ENCODE assay signal across 8 cellular contexts in genomic region chr6:30719356-30719755, GRCh38. TPM values are rescaled to one million over a fixed set of nuclear protein-coding genes. Genes with fewer than 3 reads are reported as not detected.
DNase-seq lines count a peak whose midpoint lies in the region; ATAC-seq, FAIRE-seq and TF ChIP-seq lines count a peak whose summit lies in the region.

No MANE protein-coding gene starts in this region.

- H3K4me1 ChIP-seq in ACC112 (ENCODE audit: control insufficient read depth, insufficient read depth, low read length, unreplicated experiment): peaks cover 32% of the 10 kb centered on the region
- peaks cover 24 to 25% of the 10 kb centered on the region in 2 experiments for H3K4me1 ChIP-seq in K562 (replicated peaks in 1 of 2; ENCODE audit: control insufficient read depth in 2 of 2, insufficient read depth in 2 of 2, low read length in 2 of 2)

- no peaks in the 10 kb centered on the region for H3K9me1 ChIP-seq in K562 (ENCODE audit: control insufficient read depth, insufficient read depth, low read length)

- FAIRE-seq in K562 (lab: Jason Lieb, UNC): no peak

- POLR2A ChIA-PET in K562 (lab: Yijun Ruan, JAX): interaction anchor here (0.6 to 27.1 kb wide), 10 partner anchors 10 to 225 kb away, joined by 3 to 524 read pairs (median 4); partner anchors contain the start of genes DHX16 and NRM

- no peak for ATAC-seq in K562
- ATAC-seq in GM19023 (IDR thresholded peaks at IDR 0.05; ENCODE audit: unreplicated experiment): no peak

- peaks cover 26% of the 10 kb centered on the region; the same call in 1 of the 2 replicates for H3K36me3 ChIP-seq in ACC112 (ENCODE audit: insufficient read depth, low read length)
- peaks cover 38% of the 10 kb centered on the region for H3K36me3 ChIP-seq in K562 (ENCODE audit: control insufficient read depth, insufficient read depth, low read length)

- H3K9me3 Mint-ChIP-seq in mesothelial cell of epicardium: no peaks in the 10 kb centered on the region

- BruUV-seq in K562 (replicated peaks; lab: Mats Ljungman, UMichigan): no TSS peak

- H3K4me2 ChIP-seq in K562 (ENCODE audit: insufficient read depth, low read length): peak overlapping the region; percentile 86

- in situ Hi-C loops in K562 (cut with MboI): no loop called here

- H3K27me3 ChIP-seq in ACC112 (ENCODE audit: insufficient read depth, low read length) (no peaks in the 10 kb centered on the region), K562 (ENCODE audit: control insufficient read depth in 2 of 2, insufficient read depth in 2 of 2, low read length in 2 of 2) (no peaks in the 10 kb centered on the region)

- H3K79me2 ChIP-seq in ACC112 (ENCODE audit: control insufficient read depth, insufficient read depth, low read length, unreplicated experiment) (peaks cover 74% of the 10 kb centered on the region), K562 (ENCODE audit: control insufficient read depth, insufficient read depth, low read length) (peaks cover 91% of the 10 kb centered on the region)

- H3K9ac ChIP-seq in K562 (ENCODE audit: insufficient read depth in 1 of 2, low read depth in 2 of 2, low read length in 2 of 2): peak overlapping the region; percentile 89 to 96; a peak in 3 of 4 replicates

- no peak for DNase-seq in HFF-Myc (ENCODE audit: extremely low read depth, low read depth)
- DNase-seq in K562 (ENCODE audit: extremely low read depth in 1 of 4, low spot score in 3 of 4): peak in 1 of 4 experiments; percentile 58
- no peak for DNase-seq in mesothelial cell of epicardium (ENCODE audit: low spot score in 2 of 2, unreplicated experiment in 2 of 2)
- DNase-seq in SW480 (ENCODE audit: low spot score): no peak
- no peak for DNase-seq in OCI-M2 (lab: John Stamatoyannopoulos, UW; ENCODE audit: unreplicated experiment)
- no peak for DNase-seq in effector CD4-positive, alpha-beta T cell

- peak overlapping the region; percentile 98 for H3K4me3 Mint-ChIP-seq in mesothelial cell of epicardium

- H2AFZ ChIP-seq in ACC112 (ENCODE audit: low read length, unreplicated experiment) (peak overlapping the region; percentile 57), K562 (ENCODE audit: low read depth, low read length) (peak overlapping the region; percentile 75)

- H3K27ac Mint-ChIP-seq in mesothelial cell of epicardium: peak overlapping the region; percentile 96

- intact Hi-C loops in K562 (cut with micrococcal nuclease): loop anchor here (2.0 kb wide), 1 partner anchor 163 kb away; the partner anchor contains the start of genes GNL1 and PRR3

- peaks cover 22% of the 10 kb centered on the region for H3K36me3 Mint-ChIP-seq in mesothelial cell of epicardium

- no peak for TF ChIP-seq EP300 in K562 (IDR thresholded peaks at IDR 0.05; ENCODE audit: low read length)

- WGBS in K562 (ENCODE audit: insufficient coverage, low coverage, missing lambda C conversion rate): 2% methylated on average over 8 of the region's 8 CpGs

- peaks cover 48% of the 10 kb centered on the region for H3K4me1 Mint-ChIP-seq in mesothelial cell of epicardium

- no peaks in the 10 kb centered on the region for H3K9me3 ChIP-seq in K562 (replicated peaks; ENCODE audit: control insufficient read depth, insufficient read depth, low read depth, low read length)

- H3K27me3 Mint-ChIP-seq in mesothelial cell of epicardium (ENCODE audit: low read depth): no peaks in the 10 kb centered on the region

- TF ChIP-seq RAD21 in K562 (CRISPR knock-in tag; conservative IDR thresholded peaks at IDR 0.05 in 1 of 2, IDR thresholded peaks at IDR 0.05 in 1 of 2): no peak; a peak in 1 of 4 replicates

- TF ChIP-seq CTCF in HFF-Myc (IDR thresholded peaks at IDR 0.05; ENCODE audit: low read depth, low read length, missing control alignments) (no peak), K562 (IDR thresholded peaks at IDR 0.05 in 2 of 3, conservative IDR thresholded peaks at IDR 0.05 in 1 of 3; ENCODE audit: insufficient read depth in 2 of 3, low read depth in 1 of 3, low read length in 3 of 3) (no peak), mesothelial cell of epicardium (IDR thresholded peaks at IDR 0.05; ENCODE audit: unreplicated experiment) (no peak)

- H3K4me3 ChIP-seq in ACC112 (ENCODE audit: low read depth, low read length) (peak overlapping the region; percentile 80), HFF-Myc (replicated peaks; ENCODE audit: low read depth, low read length) (peak overlapping the region; percentile 98), K562 (peak overlapping the region; percentile 89)

- H4K20me1 ChIP-seq in K562 (replicated peaks; ENCODE audit: control insufficient read depth, insufficient read depth, low read length): peaks cover 29% of the 10 kb centered on the region

- CTCF ChIA-PET in K562 (lab: Yijun Ruan, JAX; ENCODE audit: low intra/inter-chr PET ratio): interaction anchor here (5.0 kb wide), 1 partner anchor 39 kb away, joined by 92 read pairs; no protein-coding TSS in a partner anchor

- H3K27ac ChIP-seq in ACC112 (ENCODE audit: low read depth, low read length): peak overlapping the region; percentile 73
- H3K27ac ChIP-seq in K562 (ENCODE audit: extremely low read depth, low read depth, low read length): peak overlapping the region; percentile 95

- no peak for TF ChIP-seq POLR2A in K562 (conservative IDR thresholded peaks at IDR 0.05)

RNA-seq across cellular contexts. Expression of gene TUBB, which starts 0.8 kb away (rescaled TPM):
- 127 and 264 TPM in 2 replicates for total RNA-seq in K562 (2011; cell fraction: chromatin; rRNA removed; ENCODE audit: low replicate concordance)
- 272 and 276 TPM in 2 replicates for total RNA-seq in K562 (2011; cell fraction: nucleolus; rRNA removed)
- total RNA-seq in K562 (2011; cell fraction: nucleoplasm; rRNA removed): 270 and 313 TPM in 2 replicates
- total RNA-seq in K562 (2014; rRNA removed): 1,062 and 1,409 TPM in 2 replicates
- 863 and 971 TPM in 2 replicates for total RNA-seq in K562 (2014; rRNA removed; fragmentation: Illumina TruSeq; extraction: Trizol)
- 1,443 and 1,478 TPM in 2 replicates for total RNA-seq in K562 (2015; rRNA removed; fragmentation: Illumina TruSeq; extraction: Trizol)
- total RNA-seq in K562 (2021): 1,495 and 1,529 TPM in 2 replicates
- polyA plus RNA-seq in K562 (2011; rRNA removed): 2,369 and 2,705 TPM in 2 replicates
- polyA plus RNA-seq in K562 (2011; cell fraction: cytosol; rRNA removed): 2,776 and 3,265 TPM in 2 replicates
- 619 and 708 TPM in 2 replicates for polyA plus RNA-seq in K562 (2011; cell fraction: nucleus; rRNA removed)
- polyA plus RNA-seq in K562 (2012): 1,523 and 1,878 TPM in 2 replicates
- polyA plus RNA-seq in K562 (2014; fragmentation: Illumina TruSeq; extraction: Trizol): 2,541 and 2,870 TPM in 2 replicates
- 1,000 to 10,000 TPM; 1,106 to 1,864 TPM for polyA plus RNA-seq in K562 (2014; fragmentation: Nextera tagmentation; extraction: Ambion mirVana)
- 1,462 and 1,903 TPM in 2 replicates for polyA plus RNA-seq in K562 (2014; rRNA removed)
- polyA minus RNA-seq in K562 (2011; rRNA and poly(A)+ RNA removed): 1,764 and 2,070 TPM in 2 replicates
- 880 and 960 TPM in 2 replicates for polyA minus RNA-seq in K562 (2011; cell fraction: cytosol; rRNA and poly(A)+ RNA removed)
- 140 and 261 TPM in 2 replicates for polyA minus RNA-seq in K562 (2011; cell fraction: nucleus; rRNA and poly(A)+ RNA removed)
- 1,084 to 1,110 TPM (median 1,094 TPM) in 3 replicates for total RNA-seq in mesothelial cell of epicardium

RNA-seq across cellular contexts. Expression of gene MDC1, which starts 2.3 kb away (rescaled TPM):
- total RNA-seq in K562 (2011; cell fraction: chromatin; rRNA removed; ENCODE audit: low replicate concordance): 79.5 and 80.7 TPM in 2 replicates
- total RNA-seq in K562 (2011; cell fraction: nucleolus; rRNA removed): 47.5 and 50.5 TPM in 2 replicates
- 62.0 and 85.1 TPM in 2 replicates for total RNA-seq in K562 (2011; cell fraction: nucleoplasm; rRNA removed)
- 15.7 and 24.3 TPM in 2 replicates for total RNA-seq in K562 (2014; rRNA removed)
- 20.0 and 25.5 TPM in 2 replicates for total RNA-seq in K562 (2014; rRNA removed; fragmentation: Illumina TruSeq; extraction: Trizol)
- 15.6 and 18.2 TPM in 2 replicates for total RNA-seq in K562 (2015; rRNA removed; fragmentation: Illumina TruSeq; extraction: Trizol)
- total RNA-seq in K562 (2021): 96.8 and 114 TPM in 2 replicates
- 21.5 and 55.8 TPM in 2 replicates for polyA plus RNA-seq in K562 (2011; rRNA removed)
- 28.0 and 35.1 TPM in 2 replicates for polyA plus RNA-seq in K562 (2011; cell fraction: cytosol; rRNA removed)
- polyA plus RNA-seq in K562 (2011; cell fraction: nucleus; rRNA removed): 105 and 141 TPM in 2 replicates
- polyA plus RNA-seq in K562 (2012): 68.1 and 105 TPM in 2 replicates
- 72.9 and 95.4 TPM in 2 replicates for polyA plus RNA-seq in K562 (2014; fragmentation: Illumina TruSeq; extraction: Trizol)
- polyA plus RNA-seq in K562 (2014; fragmentation: Nextera tagmentation; extraction: Ambion mirVana): 1 to 10 TPM; 8.2 to 8.8 TPM
- polyA plus RNA-seq in K562 (2014; rRNA removed): 31.3 and 35.0 TPM in 2 replicates
- 24.0 and 34.6 TPM in 2 replicates for polyA minus RNA-seq in K562 (2011; rRNA and poly(A)+ RNA removed)
- 56.9 and 94.9 TPM in 2 replicates for polyA minus RNA-seq in K562 (2011; cell fraction: cytosol; rRNA and poly(A)+ RNA removed)
- polyA minus RNA-seq in K562 (2011; cell fraction: nucleus; rRNA and poly(A)+ RNA removed): 16.4 and 27.8 TPM in 2 replicates
- total RNA-seq in mesothelial cell of epicardium: 49.7 to 51.9 TPM (median 49.8 TPM) in 3 replicates

RNA-seq across cellular contexts. Expression of gene FLOT1, which starts 23.1 kb away (rescaled TPM):
- total RNA-seq in K562 (2011; cell fraction: chromatin; rRNA removed; ENCODE audit: low replicate concordance): 164 and 277 TPM in 2 replicates
- total RNA-seq in K562 (2011; cell fraction: nucleolus; rRNA removed): 152 and 165 TPM in 2 replicates
- total RNA-seq in K562 (2011; cell fraction: nucleoplasm; rRNA removed): 155 and 194 TPM in 2 replicates
- total RNA-seq in K562 (2014; rRNA removed) (118 and 131 TPM in 2 replicates), K562 (2014; rRNA removed; fragmentation: Illumina TruSeq; extraction: Trizol) (84.7 and 84.8 TPM in 2 replicates), K562 (2015; rRNA removed; fragmentation: Illumina TruSeq; extraction: Trizol) (101 and 102 TPM in 2 replicates), K562 (2021) (124 and 127 TPM in 2 replicates), mesothelial cell of epicardium (96.5 to 101 TPM (median 99.8 TPM) in 3 replicates)
- polyA plus RNA-seq in K562 (2011; rRNA removed) (131 and 154 TPM in 2 replicates), K562 (2014; fragmentation: Illumina TruSeq; extraction: Trizol) (138 and 144 TPM in 2 replicates), K562 (2014; fragmentation: Nextera tagmentation; extraction: Ambion mirVana) (10 to 100 TPM; 11.7 to 12.0 TPM), K562 (2014; rRNA removed) (149 and 174 TPM in 2 replicates)
- polyA plus RNA-seq in K562 (2011; cell fraction: cytosol; rRNA removed): 144 and 149 TPM in 2 replicates
- 209 and 233 TPM in 2 replicates for polyA plus RNA-seq in K562 (2011; cell fraction: nucleus; rRNA removed)
- 135 and 272 TPM in 2 replicates for polyA plus RNA-seq in K562 (2012)
- 122 and 132 TPM in 2 replicates for polyA minus RNA-seq in K562 (2011; rRNA and poly(A)+ RNA removed)
- polyA minus RNA-seq in K562 (2011; cell fraction: cytosol; rRNA and poly(A)+ RNA removed): 72.2 and 76.2 TPM in 2 replicates
- polyA minus RNA-seq in K562 (2011; cell fraction: nucleus; rRNA and poly(A)+ RNA removed): 38.5 and 58.5 TPM in 2 replicates

RNA-seq across cellular contexts. Expression of gene IER3, which starts 25.0 kb away (rescaled TPM):
- 15.2 and 21.4 TPM in 2 replicates for total RNA-seq in K562 (2011; cell fraction: chromatin; rRNA removed; ENCODE audit: low replicate concordance)
- total RNA-seq in K562 (2011; cell fraction: nucleolus; rRNA removed): 22.4 and 29.0 TPM in 2 replicates
- total RNA-seq in K562 (2011; cell fraction: nucleoplasm; rRNA removed): 21.0 and 27.1 TPM in 2 replicates
- total RNA-seq in K562 (2014; rRNA removed): 18.7 and 24.7 TPM in 2 replicates
- 8.0 and 8.2 TPM in 2 replicates for total RNA-seq in K562 (2014; rRNA removed; fragmentation: Illumina TruSeq; extraction: Trizol)
- total RNA-seq in K562 (2015; rRNA removed; fragmentation: Illumina TruSeq; extraction: Trizol): 13.0 and 15.1 TPM in 2 replicates
- 23.4 and 24.1 TPM in 2 replicates for total RNA-seq in K562 (2021)
- 8.8 and 11.5 TPM in 2 replicates for polyA plus RNA-seq in K562 (2011; rRNA removed)
- 9.9 and 20.6 TPM in 2 replicates for polyA plus RNA-seq in K562 (2011; cell fraction: cytosol; rRNA removed)
- 25.7 and 32.6 TPM in 2 replicates for polyA plus RNA-seq in K562 (2011; cell fraction: nucleus; rRNA removed)
- 30.7 and 77.8 TPM in 2 replicates for polyA plus RNA-seq in K562 (2012)
- 11.4 and 12.5 TPM in 2 replicates for polyA plus RNA-seq in K562 (2014; fragmentation: Illumina TruSeq; extraction: Trizol)
- polyA plus RNA-seq in K562 (2014; fragmentation: Nextera tagmentation; extraction: Ambion mirVana): 1 to 10 TPM; 1.5 to 1.7 TPM
- 26.0 and 30.0 TPM in 2 replicates for polyA plus RNA-seq in K562 (2014; rRNA removed)
- 3.8 and 6.5 TPM in 2 replicates for polyA minus RNA-seq in K562 (2011; rRNA and poly(A)+ RNA removed)
- polyA minus RNA-seq in K562 (2011; cell fraction: cytosol; rRNA and poly(A)+ RNA removed): 5.3 and 6.8 TPM in 2 replicates
- 9.7 and 12.9 TPM in 2 replicates for polyA minus RNA-seq in K562 (2011; cell fraction: nucleus; rRNA and poly(A)+ RNA removed)
- 131 to 136 TPM (median 134 TPM) in 3 replicates for total RNA-seq in mesothelial cell of epicardium

RNA-seq across cellular contexts. Expression of gene NRM, which starts 28.6 kb away (rescaled TPM):
- total RNA-seq in K562 (2011; cell fraction: chromatin; rRNA removed; ENCODE audit: low replicate concordance): 17.1 and 42.3 TPM in 2 replicates
- total RNA-seq in K562 (2011; cell fraction: nucleolus; rRNA removed): 41.3 and 48.0 TPM in 2 replicates
- 51.0 and 61.6 TPM in 2 replicates for total RNA-seq in K562 (2011; cell fraction: nucleoplasm; rRNA removed)
- total RNA-seq in K562 (2014; rRNA removed) (9.7 and 12.4 TPM in 2 replicates), K562 (2014; rRNA removed; fragmentation: Illumina TruSeq; extraction: Trizol) (10.6 and 14.4 TPM in 2 replicates), K562 (2015; rRNA removed; fragmentation: Illumina TruSeq; extraction: Trizol) (17.4 and 18.1 TPM in 2 replicates), K562 (2021) (32.9 and 35.7 TPM in 2 replicates), mesothelial cell of epicardium (34.6 to 40.2 TPM (median 36.1 TPM) in 3 replicates)
- polyA plus RNA-seq in K562 (2011; rRNA removed) (12.6 and 22.9 TPM in 2 replicates), K562 (2014; fragmentation: Illumina TruSeq; extraction: Trizol) (57.9 and 58.2 TPM in 2 replicates), K562 (2014; fragmentation: Nextera tagmentation; extraction: Ambion mirVana) (10 to 100 TPM; 16.1 to 18.6 TPM), K562 (2014; rRNA removed) (19.4 and 22.5 TPM in 2 replicates)
- 26.4 and 41.5 TPM in 2 replicates for polyA plus RNA-seq in K562 (2011; cell fraction: cytosol; rRNA removed)
- 28.3 and 48.5 TPM in 2 replicates for polyA plus RNA-seq in K562 (2011; cell fraction: nucleus; rRNA removed)
- polyA plus RNA-seq in K562 (2012): 45.0 and 59.0 TPM in 2 replicates
- 14.4 and 15.0 TPM in 2 replicates for polyA minus RNA-seq in K562 (2011; rRNA and poly(A)+ RNA removed)
- 19.7 and 29.2 TPM in 2 replicates for polyA minus RNA-seq in K562 (2011; cell fraction: cytosol; rRNA and poly(A)+ RNA removed)
- 12.0 and 14.7 TPM in 2 replicates for polyA minus RNA-seq in K562 (2011; cell fraction: nucleus; rRNA and poly(A)+ RNA removed)
